In genomic region chr2:197010200-197011020, GRCh38 we compare ENCODE assay signal across 1 cellular context.
TF ChIP-seq lines count a peak whose summit lies in the region.

No MANE protein-coding gene starts in this region.

TF ChIP-seq in GM23338, 12 proteins besides CTCF, POLR2A, EP300 and RAD21 (continued from another document):
- TF ChIP-seq ZNF462 (CRISPR knock-in tag; IDR thresholded peaks at IDR 0.05) (no peak), STAT1 (IDR thresholded peaks at IDR 0.05; ENCODE audit: unreplicated experiment) (no peak), REST (IDR thresholded peaks at IDR 0.05; ENCODE audit: unreplicated experiment) (no peak), ETS1 (IDR thresholded peaks at IDR 0.05) (no peak), ZNF114 (CRISPR knock-in tag; IDR thresholded peaks at IDR 0.05) (no peak)
